Comparison of ENCODE assay signal across 1 cellular context in the genomic region with DNA sequence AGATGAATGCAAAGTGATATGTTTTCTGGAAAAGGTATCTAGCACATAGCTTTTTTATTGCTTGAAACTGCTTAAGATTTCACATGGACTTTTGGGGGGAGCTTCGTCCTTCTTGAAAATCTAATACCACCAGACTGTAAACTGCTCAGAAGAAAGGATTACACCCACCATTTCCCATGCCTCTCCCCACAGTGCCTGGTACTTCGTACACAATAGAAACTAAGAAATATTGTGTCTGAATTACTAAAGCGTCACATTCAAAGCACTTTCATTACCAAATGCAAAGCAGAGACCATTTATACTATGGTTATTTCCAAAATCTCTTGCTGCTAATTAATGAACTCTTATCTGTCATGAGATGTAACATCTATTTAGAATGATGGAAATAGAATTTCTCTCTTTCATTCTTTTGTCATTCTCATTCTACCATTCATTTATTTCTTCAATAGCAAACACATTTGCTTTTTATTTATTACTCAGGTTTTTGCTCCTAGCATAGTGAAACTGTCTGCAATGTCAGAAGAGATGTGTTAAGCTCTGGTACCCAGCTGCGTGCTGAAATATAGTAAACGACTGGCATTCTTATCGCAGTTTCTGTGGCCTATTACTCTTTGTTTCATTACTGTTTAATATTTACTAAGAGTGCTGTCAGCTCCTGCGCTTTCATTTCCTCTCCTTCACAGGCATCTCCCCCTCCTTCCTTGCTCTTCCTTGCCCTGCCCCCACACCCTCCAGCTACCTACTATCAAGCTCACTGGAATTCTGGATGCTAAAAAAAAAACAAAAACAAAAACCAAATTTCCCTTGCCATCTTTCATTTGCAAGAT.
TF ChIP-seq lines count a peak whose summit lies in the region.

No MANE protein-coding gene starts in this region.

TF ChIP-seq in GM12878, 131 proteins besides CTCF, POLR2A, EP300 and RAD21 (continued from another document and continues in another):
- TF ChIP-seq, protein P1, sequence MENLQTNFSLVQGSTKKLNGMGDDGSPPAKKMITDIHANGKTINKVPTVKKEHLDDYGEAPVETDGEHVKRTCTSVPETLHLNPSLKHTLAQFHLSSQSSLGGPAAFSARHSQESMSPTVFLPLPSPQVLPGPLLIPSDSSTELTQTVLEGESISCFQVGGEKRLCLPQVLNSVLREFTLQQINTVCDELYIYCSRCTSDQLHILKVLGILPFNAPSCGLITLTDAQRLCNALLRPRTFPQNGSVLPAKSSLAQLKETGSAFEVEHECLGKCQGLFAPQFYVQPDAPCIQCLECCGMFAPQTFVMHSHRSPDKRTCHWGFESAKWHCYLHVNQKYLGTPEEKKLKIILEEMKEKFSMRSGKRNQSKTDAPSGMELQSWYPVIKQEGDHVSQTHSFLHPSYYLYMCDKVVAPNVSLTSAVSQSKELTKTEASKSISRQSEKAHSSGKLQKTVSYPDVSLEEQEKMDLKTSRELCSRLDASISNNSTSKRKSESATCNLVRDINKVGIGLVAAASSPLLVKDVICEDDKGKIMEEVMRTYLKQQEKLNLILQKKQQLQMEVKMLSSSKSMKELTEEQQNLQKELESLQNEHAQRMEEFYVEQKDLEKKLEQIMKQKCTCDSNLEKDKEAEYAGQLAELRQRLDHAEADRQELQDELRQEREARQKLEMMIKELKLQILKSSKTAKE (IDR thresholded peaks at IDR 0.05; ENCODE audit: low read depth, poor library complexity, severe bottlenecking): peak; percentile 77
- peak; percentile 68; the same call in 1 of the 2 replicates for TF ChIP-seq TCF12 (IDR thresholded peaks at IDR 0.05; ENCODE audit: low read depth, low read length)
- TF ChIP-seq, protein P2, sequence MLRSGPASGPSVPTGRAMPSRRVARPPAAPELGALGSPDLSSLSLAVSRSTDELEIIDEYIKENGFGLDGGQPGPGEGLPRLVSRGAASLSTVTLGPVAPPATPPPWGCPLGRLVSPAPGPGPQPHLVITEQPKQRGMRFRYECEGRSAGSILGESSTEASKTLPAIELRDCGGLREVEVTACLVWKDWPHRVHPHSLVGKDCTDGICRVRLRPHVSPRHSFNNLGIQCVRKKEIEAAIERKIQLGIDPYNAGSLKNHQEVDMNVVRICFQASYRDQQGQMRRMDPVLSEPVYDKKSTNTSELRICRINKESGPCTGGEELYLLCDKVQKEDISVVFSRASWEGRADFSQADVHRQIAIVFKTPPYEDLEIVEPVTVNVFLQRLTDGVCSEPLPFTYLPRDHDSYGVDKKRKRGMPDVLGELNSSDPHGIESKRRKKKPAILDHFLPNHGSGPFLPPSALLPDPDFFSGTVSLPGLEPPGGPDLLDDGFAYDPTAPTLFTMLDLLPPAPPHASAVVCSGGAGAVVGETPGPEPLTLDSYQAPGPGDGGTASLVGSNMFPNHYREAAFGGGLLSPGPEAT (IDR thresholded peaks at IDR 0.05; ENCODE audit: low read depth): peak; percentile 88
- TF ChIP-seq TBL1XR1 (IDR thresholded peaks at IDR 0.05; ENCODE audit: low read depth, low read length): peak; percentile 40; the same call in 1 of the 2 replicates
- TF ChIP-seq BCL11A (IDR thresholded peaks at IDR 0.05; ENCODE audit: low read depth, low read length): peak; percentile 77
- TF ChIP-seq, protein P3, sequence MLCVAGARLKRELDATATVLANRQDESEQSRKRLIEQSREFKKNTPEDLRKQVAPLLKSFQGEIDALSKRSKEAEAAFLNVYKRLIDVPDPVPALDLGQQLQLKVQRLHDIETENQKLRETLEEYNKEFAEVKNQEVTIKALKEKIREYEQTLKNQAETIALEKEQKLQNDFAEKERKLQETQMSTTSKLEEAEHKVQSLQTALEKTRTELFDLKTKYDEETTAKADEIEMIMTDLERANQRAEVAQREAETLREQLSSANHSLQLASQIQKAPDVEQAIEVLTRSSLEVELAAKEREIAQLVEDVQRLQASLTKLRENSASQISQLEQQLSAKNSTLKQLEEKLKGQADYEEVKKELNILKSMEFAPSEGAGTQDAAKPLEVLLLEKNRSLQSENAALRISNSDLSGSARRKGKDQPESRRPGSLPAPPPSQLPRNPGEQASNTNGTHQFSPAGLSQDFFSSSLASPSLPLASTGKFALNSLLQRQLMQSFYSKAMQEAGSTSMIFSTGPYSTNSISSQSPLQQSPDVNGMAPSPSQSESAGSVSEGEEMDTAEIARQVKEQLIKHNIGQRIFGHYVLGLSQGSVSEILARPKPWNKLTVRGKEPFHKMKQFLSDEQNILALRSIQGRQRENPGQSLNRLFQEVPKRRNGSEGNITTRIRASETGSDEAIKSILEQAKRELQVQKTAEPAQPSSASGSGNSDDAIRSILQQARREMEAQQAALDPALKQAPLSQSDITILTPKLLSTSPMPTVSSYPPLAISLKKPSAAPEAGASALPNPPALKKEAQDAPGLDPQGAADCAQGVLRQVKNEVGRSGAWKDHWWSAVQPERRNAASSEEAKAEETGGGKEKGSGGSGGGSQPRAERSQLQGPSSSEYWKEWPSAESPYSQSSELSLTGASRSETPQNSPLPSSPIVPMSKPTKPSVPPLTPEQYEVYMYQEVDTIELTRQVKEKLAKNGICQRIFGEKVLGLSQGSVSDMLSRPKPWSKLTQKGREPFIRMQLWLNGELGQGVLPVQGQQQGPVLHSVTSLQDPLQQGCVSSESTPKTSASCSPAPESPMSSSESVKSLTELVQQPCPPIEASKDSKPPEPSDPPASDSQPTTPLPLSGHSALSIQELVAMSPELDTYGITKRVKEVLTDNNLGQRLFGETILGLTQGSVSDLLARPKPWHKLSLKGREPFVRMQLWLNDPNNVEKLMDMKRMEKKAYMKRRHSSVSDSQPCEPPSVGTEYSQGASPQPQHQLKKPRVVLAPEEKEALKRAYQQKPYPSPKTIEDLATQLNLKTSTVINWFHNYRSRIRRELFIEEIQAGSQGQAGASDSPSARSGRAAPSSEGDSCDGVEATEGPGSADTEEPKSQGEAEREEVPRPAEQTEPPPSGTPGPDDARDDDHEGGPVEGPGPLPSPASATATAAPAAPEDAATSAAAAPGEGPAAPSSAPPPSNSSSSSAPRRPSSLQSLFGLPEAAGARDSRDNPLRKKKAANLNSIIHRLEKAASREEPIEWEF (IDR thresholded peaks at IDR 0.05; ENCODE audit: insufficient replicate concordance, low read depth, low read length): no peak
- TF ChIP-seq BACH1 (IDR thresholded peaks at IDR 0.05; ENCODE audit: borderline replicate concordance): 0 out of 2 replicates have a peak, but pooled peaks have one; percentile 39
- TF ChIP-seq MXI1 (IDR thresholded peaks at IDR 0.05; ENCODE audit: low read depth, low read length): 0 out of 2 replicates have a peak, but pooled peaks have one; percentile 17
- no peak for TF ChIP-seq HDGF (IDR thresholded peaks at IDR 0.05)
- peak; percentile 21; the same call in 1 of the 2 replicates for TF ChIP-seq PML (IDR thresholded peaks at IDR 0.05; ENCODE audit: low read length)
- TF ChIP-seq IKZF1 (conservative IDR thresholded peaks at IDR 0.05): peak; percentile 83
- TF ChIP-seq, protein P4, sequence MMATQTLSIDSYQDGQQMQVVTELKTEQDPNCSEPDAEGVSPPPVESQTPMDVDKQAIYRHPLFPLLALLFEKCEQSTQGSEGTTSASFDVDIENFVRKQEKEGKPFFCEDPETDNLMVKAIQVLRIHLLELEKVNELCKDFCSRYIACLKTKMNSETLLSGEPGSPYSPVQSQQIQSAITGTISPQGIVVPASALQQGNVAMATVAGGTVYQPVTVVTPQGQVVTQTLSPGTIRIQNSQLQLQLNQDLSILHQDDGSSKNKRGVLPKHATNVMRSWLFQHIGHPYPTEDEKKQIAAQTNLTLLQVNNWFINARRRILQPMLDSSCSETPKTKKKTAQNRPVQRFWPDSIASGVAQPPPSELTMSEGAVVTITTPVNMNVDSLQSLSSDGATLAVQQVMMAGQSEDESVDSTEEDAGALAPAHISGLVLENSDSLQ (IDR thresholded peaks at IDR 0.05): peak; percentile 76
- TF ChIP-seq YBX1 (IDR thresholded peaks at IDR 0.05): no peak
- TF ChIP-seq ATF7 (IDR thresholded peaks at IDR 0.05; ENCODE audit: low read depth): peak; percentile 74
- TF ChIP-seq, protein P5, sequence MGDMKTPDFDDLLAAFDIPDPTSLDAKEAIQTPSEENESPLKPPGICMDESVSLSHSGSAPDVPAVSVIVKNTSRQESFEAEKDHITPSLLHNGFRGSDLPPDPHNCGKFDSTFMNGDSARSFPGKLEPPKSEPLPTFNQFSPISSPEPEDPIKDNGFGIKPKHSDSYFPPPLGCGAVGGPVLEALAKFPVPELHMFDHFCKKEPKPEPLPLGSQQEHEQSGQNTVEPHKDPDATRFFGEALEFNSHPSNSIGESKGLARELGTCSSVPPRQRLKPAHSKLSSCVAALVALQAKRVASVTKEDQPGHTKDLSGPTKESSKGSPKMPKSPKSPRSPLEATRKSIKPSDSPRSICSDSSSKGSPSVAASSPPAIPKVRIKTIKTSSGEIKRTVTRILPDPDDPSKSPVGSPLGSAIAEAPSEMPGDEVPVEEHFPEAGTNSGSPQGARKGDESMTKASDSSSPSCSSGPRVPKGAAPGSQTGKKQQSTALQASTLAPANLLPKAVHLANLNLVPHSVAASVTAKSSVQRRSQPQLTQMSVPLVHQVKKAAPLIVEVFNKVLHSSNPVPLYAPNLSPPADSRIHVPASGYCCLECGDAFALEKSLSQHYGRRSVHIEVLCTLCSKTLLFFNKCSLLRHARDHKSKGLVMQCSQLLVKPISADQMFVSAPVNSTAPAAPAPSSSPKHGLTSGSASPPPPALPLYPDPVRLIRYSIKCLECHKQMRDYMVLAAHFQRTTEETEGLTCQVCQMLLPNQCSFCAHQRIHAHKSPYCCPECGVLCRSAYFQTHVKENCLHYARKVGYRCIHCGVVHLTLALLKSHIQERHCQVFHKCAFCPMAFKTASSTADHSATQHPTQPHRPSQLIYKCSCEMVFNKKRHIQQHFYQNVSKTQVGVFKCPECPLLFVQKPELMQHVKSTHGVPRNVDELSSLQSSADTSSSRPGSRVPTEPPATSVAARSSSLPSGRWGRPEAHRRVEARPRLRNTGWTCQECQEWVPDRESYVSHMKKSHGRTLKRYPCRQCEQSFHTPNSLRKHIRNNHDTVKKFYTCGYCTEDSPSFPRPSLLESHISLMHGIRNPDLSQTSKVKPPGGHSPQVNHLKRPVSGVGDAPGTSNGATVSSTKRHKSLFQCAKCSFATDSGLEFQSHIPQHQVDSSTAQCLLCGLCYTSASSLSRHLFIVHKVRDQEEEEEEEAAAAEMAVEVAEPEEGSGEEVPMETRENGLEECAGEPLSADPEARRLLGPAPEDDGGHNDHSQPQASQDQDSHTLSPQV (IDR thresholded peaks at IDR 0.05): no peak
- no peak for TF ChIP-seq NFXL1 (IDR thresholded peaks at IDR 0.05; ENCODE audit: borderline replicate concordance)
- TF ChIP-seq LARP7 (IDR thresholded peaks at IDR 0.05): no peak
- peak; percentile 89 to 90 for TF ChIP-seq IKZF2 (IDR thresholded peaks at IDR 0.05)
- TF ChIP-seq CHD2 (IDR thresholded peaks at IDR 0.05; ENCODE audit: borderline replicate concordance, low read depth, low read length): peak; percentile 72; the same call in 1 of the 2 replicates
- peak; percentile 88 for TF ChIP-seq ZNF217 (IDR thresholded peaks at IDR 0.05)
- no peak for TF ChIP-seq RAD51 (IDR thresholded peaks at IDR 0.05)
- TF ChIP-seq DPF2 (IDR thresholded peaks at IDR 0.05): peak; percentile 41; the same call in 1 of the 2 replicates
- TF ChIP-seq RELA (IDR thresholded peaks at IDR 0.05; ENCODE audit: borderline replicate concordance, partially characterized antibody): peak; percentile 28
- TF ChIP-seq TCF3 (IDR thresholded peaks at IDR 0.05; ENCODE audit: borderline replicate concordance, insufficient read depth, low read depth, low read length): peak; percentile 80; the same call in 1 of the 2 replicates
- no peak for TF ChIP-seq ZBED1 (IDR thresholded peaks at IDR 0.05; ENCODE audit: borderline replicate concordance)
- no peak for TF ChIP-seq SREBF2 (IDR thresholded peaks at IDR 0.05; ENCODE audit: low read length)
- peak; percentile 16; the same call in 1 of the 3 replicates for TF ChIP-seq POU2F2 (IDR thresholded peaks at IDR 0.05; ENCODE audit: borderline replicate concordance, low read depth, low read length)
- TF ChIP-seq RUNX3 (IDR thresholded peaks at IDR 0.05; ENCODE audit: low read length): peak; percentile 66
- no peak for TF ChIP-seq MYB (IDR thresholded peaks at IDR 0.05; ENCODE audit: borderline replicate concordance, low read depth, low read length)
- TF ChIP-seq SMAD1 (IDR thresholded peaks at IDR 0.05; ENCODE audit: low read depth, partially characterized antibody): peak; percentile 11
- TF ChIP-seq PAX5 (IDR thresholded peaks at IDR 0.05; ENCODE audit: borderline replicate concordance, low read depth, low read length): peak; percentile 91
- TF ChIP-seq, protein P6, sequence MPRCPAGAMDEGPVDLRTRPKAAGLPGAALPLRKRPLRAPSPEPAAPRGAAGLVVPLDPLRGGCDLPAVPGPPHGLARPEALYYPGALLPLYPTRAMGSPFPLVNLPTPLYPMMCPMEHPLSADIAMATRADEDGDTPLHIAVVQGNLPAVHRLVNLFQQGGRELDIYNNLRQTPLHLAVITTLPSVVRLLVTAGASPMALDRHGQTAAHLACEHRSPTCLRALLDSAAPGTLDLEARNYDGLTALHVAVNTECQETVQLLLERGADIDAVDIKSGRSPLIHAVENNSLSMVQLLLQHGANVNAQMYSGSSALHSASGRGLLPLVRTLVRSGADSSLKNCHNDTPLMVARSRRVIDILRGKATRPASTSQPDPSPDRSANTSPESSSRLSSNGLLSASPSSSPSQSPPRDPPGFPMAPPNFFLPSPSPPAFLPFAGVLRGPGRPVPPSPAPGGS (IDR thresholded peaks at IDR 0.05; ENCODE audit: borderline replicate concordance, insufficient read depth, low read depth, low read length, poor library complexity, severe bottlenecking): no peak
- TF ChIP-seq MEF2B (IDR thresholded peaks at IDR 0.05; ENCODE audit: partially characterized antibody, poor library complexity, severe bottlenecking): peak; percentile 59
- TF ChIP-seq STAT3 (IDR thresholded peaks at IDR 0.05; ENCODE audit: low read depth, low read length): 0 out of 2 replicates have a peak, but pooled peaks have one; percentile 52
- peak; percentile 81 for TF ChIP-seq IRF4 (IDR thresholded peaks at IDR 0.05; ENCODE audit: low read depth, low read length)
- TF ChIP-seq CREM (IDR thresholded peaks at IDR 0.05; ENCODE audit: low read depth): no peak
- TF ChIP-seq, protein P7, sequence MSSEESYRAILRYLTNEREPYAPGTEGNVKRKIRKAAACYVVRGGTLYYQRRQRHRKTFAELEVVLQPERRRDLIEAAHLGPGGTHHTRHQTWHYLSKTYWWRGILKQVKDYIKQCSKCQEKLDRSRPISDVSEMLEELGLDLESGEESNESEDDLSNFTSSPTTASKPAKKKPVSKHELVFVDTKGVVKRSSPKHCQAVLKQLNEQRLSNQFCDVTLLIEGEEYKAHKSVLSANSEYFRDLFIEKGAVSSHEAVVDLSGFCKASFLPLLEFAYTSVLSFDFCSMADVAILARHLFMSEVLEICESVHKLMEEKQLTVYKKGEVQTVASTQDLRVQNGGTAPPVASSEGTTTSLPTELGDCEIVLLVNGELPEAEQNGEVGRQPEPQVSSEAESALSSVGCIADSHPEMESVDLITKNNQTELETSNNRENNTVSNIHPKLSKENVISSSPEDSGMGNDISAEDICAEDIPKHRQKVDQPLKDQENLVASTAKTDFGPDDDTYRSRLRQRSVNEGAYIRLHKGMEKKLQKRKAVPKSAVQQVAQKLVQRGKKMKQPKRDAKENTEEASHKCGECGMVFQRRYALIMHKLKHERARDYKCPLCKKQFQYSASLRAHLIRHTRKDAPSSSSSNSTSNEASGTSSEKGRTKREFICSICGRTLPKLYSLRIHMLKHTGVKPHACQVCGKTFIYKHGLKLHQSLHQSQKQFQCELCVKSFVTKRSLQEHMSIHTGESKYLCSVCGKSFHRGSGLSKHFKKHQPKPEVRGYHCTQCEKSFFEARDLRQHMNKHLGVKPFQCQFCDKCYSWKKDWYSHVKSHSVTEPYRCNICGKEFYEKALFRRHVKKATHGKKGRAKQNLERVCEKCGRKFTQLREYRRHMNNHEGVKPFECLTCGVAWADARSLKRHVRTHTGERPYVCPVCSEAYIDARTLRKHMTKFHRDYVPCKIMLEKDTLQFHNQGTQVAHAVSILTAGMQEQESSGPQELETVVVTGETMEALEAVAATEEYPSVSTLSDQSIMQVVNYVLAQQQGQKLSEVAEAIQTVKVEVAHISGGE (CRISPR knock-in tag; IDR thresholded peaks at IDR 0.05): no peak
- peak; percentile 90 for TF ChIP-seq MTA2 (IDR thresholded peaks at IDR 0.05; ENCODE audit: low read depth)
- TF ChIP-seq HCFC1 (IDR thresholded peaks at IDR 0.05; ENCODE audit: low read length): no peak
